1 cellular context compared by ENCODE assay signal in genomic region chr16:1213796-1214372, GRCh38.
TF ChIP-seq lines count a peak whose summit lies in the region.

No MANE protein-coding gene starts in this region.

TF ChIP-seq in HepG2, 621 proteins besides CTCF, POLR2A, EP300 and RAD21:
- no peak for TF ChIP-seq ZNF616 (CRISPR knock-in tag; IDR thresholded peaks at IDR 0.05; ENCODE audit: low read depth)
- no peak for TF ChIP-seq JUNB (CRISPR knock-in tag; IDR thresholded peaks at IDR 0.05; ENCODE audit: borderline replicate concordance)
- TF ChIP-seq ZUFSP (CRISPR knock-in tag; IDR thresholded peaks at IDR 0.05; ENCODE audit: borderline replicate concordance) = no peak
- TF ChIP-seq NFRKB (IDR thresholded peaks at IDR 0.05) = no peak
- TF ChIP-seq CREB1 (IDR thresholded peaks at IDR 0.05) = 0 out of 2 replicates have a peak, but pooled peaks have one; percentile 25
- no peak for TF ChIP-seq CREB1 (CRISPR knock-in tag; IDR thresholded peaks at IDR 0.05)
